8 cellular contexts compared by ENCODE assay signal in genomic region chr2:191758420-191759199, GRCh38.
DNase-seq lines count a peak whose midpoint lies in the region; ATAC-seq lines count a peak whose summit lies in the region.

No MANE protein-coding gene starts in this region.

- no peaks in the 10 kb centered on the region for H3K9me3 Mint-ChIP-seq in activated T-helper 17 cell treated with anti-CD3 and anti-CD28 coated beads, Interleukin-2, amount 50 U/mL, for 72 hours

- DNase-seq in GDM1 (lab: John Stamatoyannopoulos, UW) (peak; percentile 67), HPDE6-E6E7 (ENCODE audit: extremely low spot score) (peak; percentile 96), SHP77 (lab: John Stamatoyannopoulos, UW) (peak; percentile 69), cardiac septum (ENCODE audit: low spot score) (peak; percentile 78), NCI-H2029 treated with DMSO at 0.1 percent for 48 hours (lab: John Stamatoyannopoulos, UW) (no peak)
- peak; percentile 5 to 33 for DNase-seq in stimulated activated CD4-positive, alpha-beta T cell treated with anti-CD3 and anti-CD28 coated beads, Interleukin-15, amount 100 ng/mL, for 48 hours (ENCODE audit: low read depth in 2 of 2)

- H3K4me3 Mint-ChIP-seq in activated T-helper 17 cell treated with anti-CD3 and anti-CD28 coated beads, Interleukin-2, amount 50 U/mL, for 72 hours = no peak overlapping the region

- ATAC-seq in GM21528 (IDR thresholded peaks at IDR 0.05; ENCODE audit: low FRiP score, unreplicated experiment) = peak; percentile 100
- peak; percentile 89 for ATAC-seq in activated T-helper 17 cell treated with anti-CD3 and anti-CD28 coated beads, Interleukin-2, amount 50 U/mL, for 72 hours (replicated peaks)

- H3K27ac Mint-ChIP-seq in activated T-helper 17 cell treated with anti-CD3 and anti-CD28 coated beads, Interleukin-2, amount 50 U/mL, for 72 hours = no peak overlapping the region

- no peaks in the 10 kb centered on the region for H3K36me3 Mint-ChIP-seq in activated T-helper 17 cell treated with anti-CD3 and anti-CD28 coated beads, Interleukin-2, amount 50 U/mL, for 72 hours (ENCODE audit: low read depth)

- H3K27me3 Mint-ChIP-seq in activated T-helper 17 cell treated with anti-CD3 and anti-CD28 coated beads, Interleukin-2, amount 50 U/mL, for 72 hours = peaks cover 11% of the 10 kb centered on the region

- intact Hi-C loops in cardiac septum (cut with DNase I) = no loop called here

- peaks cover 5% of the 10 kb centered on the region for H3K4me1 Mint-ChIP-seq in activated T-helper 17 cell treated with anti-CD3 and anti-CD28 coated beads, Interleukin-2, amount 50 U/mL, for 72 hours
